In genomic region chr3:56373386-56373785, GRCh38 we compare ENCODE assay signal across 20 cellular contexts.
"Had no signal": no experiment of that assay in that cellular context is flagged by ENCODE, and none has a peak within 500 bp of the region (broad histone marks: within the 10 kb centered on the region; RNA-seq: fewer than 3 reads in every experiment).

No MANE protein-coding gene starts in this region.

- H3K27me3 ChIP-seq: heart left ventricle, neutrophil, pancreas, right atrium auricular region, upper lobe of right lung had no signal

- H3K27ac ChIP-seq: coronary artery, epithelial cell of prostate, heart left ventricle, neutrophil, pancreas, psoas muscle, right atrium auricular region, upper lobe of right lung had no signal

- H3K36me3 ChIP-seq: heart left ventricle, neutrophil, pancreas, right atrium auricular region, upper lobe of right lung had no signal

- H3K4me3 ChIP-seq: coronary artery, heart left ventricle, pancreas, psoas muscle, right atrium auricular region, upper lobe of right lung had no signal

- DNase-seq: activated CD4-positive, alpha-beta memory T cell treated with anti-CD3 and anti-CD28 coated beads for 36 hours; activated CD4-positive, alpha-beta T cell treated with anti-CD3 and anti-CD28 coated beads for 4 hours; activated CD4-positive, CD25-positive, alpha-beta regulatory T cell; activated effector memory CD4-positive, alpha-beta T cell treated with Interleukin-2 at 50 U/mL for 16 hours; activated naive CD4-positive, alpha-beta T cell treated with anti-CD3 and anti-CD28 coated beads, Interleukin-2, amount 10 ng/mL, durations not matched to agents 7 days and 5 days; activated T-cell treated with anti-CD3 and anti-CD28 coated beads, Interleukin-2, amount 50 U/mL, for 72 hours; amygdala; cerebellar nuclear complex; heart left ventricle; pancreas; psoas muscle; stimulated activated CD4-positive, alpha-beta T cell treated with anti-CD3 and anti-CD28 coated beads, Interleukin-12 subunit alpha, Interleukin-12 subunit beta, amount 100 ng/mL, for 4 hours; stimulated activated CD4-positive, alpha-beta T cell treated with anti-CD3 and anti-CD28 coated beads, Interleukin-4, amount 100 ng/mL, for 4 hours; stimulated activated naive CD8-positive, alpha-beta T cell treated with anti-CD3 and anti-CD28 coated beads, Interleukin-15, Interleukin-2, amounts not matched to agents 100 U/mL and 50 U/mL, for 24 hours; T-helper 17 cell; upper lobe of right lung had no signal

- H3K9me3 ChIP-seq: neutrophil, pancreas, upper lobe of right lung had no signal

- ATAC-seq: activated T-cell treated with anti-CD3 and anti-CD28 coated beads, Interleukin-2, amount 50 U/mL, for 72 hours; heart left ventricle; pancreas; psoas muscle; stimulated activated naive CD8-positive, alpha-beta T cell treated with anti-CD3 and anti-CD28 coated beads, Interleukin-15, Interleukin-2, amounts not matched to agents 100 U/mL and 50 U/mL, for 24 hours; T-helper 17 cell; upper lobe of right lung had no signal

- H3K4me1 ChIP-seq: heart left ventricle, pancreas, psoas muscle, right atrium auricular region, upper lobe of right lung had no signal
